1 cellular context compared by ENCODE assay signal in genomic region chr6:80469977-80470376, GRCh38.
TF ChIP-seq lines count a peak whose summit lies in the region.

No MANE protein-coding gene starts in this region.

TF ChIP-seq in IMR-90, 13 proteins besides CTCF, POLR2A, EP300 and RAD21:
- TF ChIP-seq FOS (IDR thresholded peaks at IDR 0.05; ENCODE audit: low read depth, low read length) (no peak), CEBPB (IDR thresholded peaks at IDR 0.05; ENCODE audit: low read depth, low read length) (no peak), MAFK (IDR thresholded peaks at IDR 0.05; ENCODE audit: low read depth, low read length) (no peak), MXI1 (IDR thresholded peaks at IDR 0.05; ENCODE audit: borderline replicate concordance, low read depth, low read length) (no peak), USF2 (IDR thresholded peaks at IDR 0.05; ENCODE audit: low read depth, low read length) (no peak), RCOR1 (IDR thresholded peaks at IDR 0.05; ENCODE audit: insufficient replicate concordance, low read length) (no peak)
